In genomic region chr13:41008349-41008980, GRCh38 we compare ENCODE assay signal across 9 cellular contexts. TPM values are rescaled to one million over a fixed set of nuclear protein-coding genes. Genes with fewer than 3 reads are reported as not detected.
DNase-seq lines count a peak whose midpoint lies in the region; ATAC-seq and TF ChIP-seq lines count a peak whose summit lies in the region.
"Had no signal": no experiment of that assay in that cellular context is flagged by ENCODE, and none has a peak within 500 bp of the region (broad histone marks: within the 10 kb centered on the region; RNA-seq: fewer than 3 reads in every experiment).

No MANE protein-coding gene starts in this region.

- intact Hi-C loops in MCF 10A (cut with micrococcal nuclease), result no loop called here
- intact Hi-C loops in breast epithelium (cut with DNase I; ENCODE audit: low total_unique reads), result no loop called here
- intact Hi-C loops in esophagus squamous epithelium (cut with DNase I), result no loop called here

- BruUV-seq in MCF 10A (replicated peaks; lab: Mats Ljungman, UMichigan), result TSS peak; percentile 21

- H3K27ac Mint-ChIP-seq in MCF 10A (ENCODE audit: low read depth, unreplicated experiment), result peak overlapping the region; percentile 26

- H3K27me3 ChIP-seq in breast epithelium (no peaks in the 10 kb centered on the region), esophagus squamous epithelium (no peaks in the 10 kb centered on the region)

- TF ChIP-seq CTCF in MCF 10A (IDR thresholded peaks at IDR 0.05; ENCODE audit: unreplicated experiment), result no peak
- no peak for TF ChIP-seq CTCF in breast epithelium (IDR thresholded peaks at IDR 0.05)
- no peak for TF ChIP-seq CTCF in esophagus squamous epithelium (IDR thresholded peaks at IDR 0.05)

- no peak for ATAC-seq in GM19351 (IDR thresholded peaks at IDR 0.05; ENCODE audit: unreplicated experiment)

- H3K4me3 Mint-ChIP-seq in MCF 10A (ENCODE audit: unreplicated experiment), result peak overlapping the region; percentile 13

- H3K9me3 ChIP-seq in breast epithelium, result no peaks in the 10 kb centered on the region
- no peaks in the 10 kb centered on the region for H3K9me3 ChIP-seq in esophagus squamous epithelium

- H3K27ac ChIP-seq in breast epithelium (no peak overlapping the region), esophagus squamous epithelium (peak overlapping the region in 3 of 4 donors; percentile 38 to 66 (median 66))

- H3K27me3 Mint-ChIP-seq in MCF 10A (ENCODE audit: insufficient read depth, unreplicated experiment), result no peaks in the 10 kb centered on the region

- no peaks in the 10 kb centered on the region for H3K36me3 ChIP-seq in breast epithelium
- peaks cover 0 to 18% (median 0%) of the 10 kb centered on the region in 3 donors for H3K36me3 ChIP-seq in esophagus squamous epithelium

- H3K4me1 ChIP-seq in breast epithelium, result no peaks in the 10 kb centered on the region
- H3K4me1 ChIP-seq in esophagus squamous epithelium, result peaks cover 9 to 100% (median 21%) of the 10 kb centered on the region in 3 donors

- CTCF ChIA-PET in MCF 10A (lab: Yijun Ruan, JAX), result interaction anchor here (0.7 to 2.4 kb wide), 2 partner anchors 46 to 111 kb away, joined by 3 to 7 read pairs; no protein-coding TSS in a partner anchor

- no peaks in the 10 kb centered on the region for H3K9me3 Mint-ChIP-seq in MCF 10A (ENCODE audit: unreplicated experiment)

- WGBS in esophagus squamous epithelium, 2 donors, result 31 to 44% methylated on average over 2 of the region's 2 CpGs

- H3K36me3 Mint-ChIP-seq in MCF 10A (ENCODE audit: insufficient read depth, unreplicated experiment), result peaks cover 18% of the 10 kb centered on the region

- TF ChIP-seq POLR2A in breast epithelium (IDR thresholded peaks at IDR 0.05), result no peak
- TF ChIP-seq POLR2A in esophagus squamous epithelium (IDR thresholded peaks at IDR 0.05), result no peak

- DNase-seq in MCF 10A (ENCODE audit: unreplicated experiment), result peak; percentile 85
- no peak for DNase-seq in breast epithelium (ENCODE audit: low spot score in 2 of 2)
- peak; percentile 79 for DNase-seq in OCI-M1 (lab: John Stamatoyannopoulos, UW)
- DNase-seq in esophagus squamous epithelium (lab: John Stamatoyannopoulos, UW), result no peak
- no peak for DNase-seq in epidermal melanocyte (ENCODE audit: insufficient read length, low spot score)
- DNase-seq in effector CD4-positive, alpha-beta T cell, result no peak
- DNase-seq in central memory CD4-positive, alpha-beta T cell, result no peak
- DNase-seq: GDM1 had no signal

- H3K4me1 Mint-ChIP-seq in MCF 10A (ENCODE audit: insufficient read depth, unreplicated experiment), result peaks cover 41% of the 10 kb centered on the region

- POLR2A ChIA-PET in MCF 10A (lab: Yijun Ruan, JAX), result interaction anchor here (0.7 to 2.7 kb wide), 8 partner anchors 10 to 324 kb away, joined by 3 to 35 read pairs (median 4); partner anchors contain the start of genes ELF1 and WBP4

- H3K4me3 ChIP-seq in breast epithelium, result no peak overlapping the region
- H3K4me3 ChIP-seq in esophagus squamous epithelium, result no peak overlapping the region

RNA-seq across cellular contexts. Expression of gene ELF1, which starts 10.7 kb away (rescaled TPM):
- 73.7 and 82.1 TPM in 2 replicates for total RNA-seq in MCF 10A (2022)
- total RNA-seq in breast epithelium, result 100 to 1,000 TPM; 101 to 138 (median 104) TPM
- total RNA-seq in esophagus squamous epithelium, result 10 to 100 TPM; 61.9 to 84.5 (median 71.5) TPM

RNA-seq across cellular contexts. Expression of gene WBP4, which starts 52.8 kb away (rescaled TPM):
- total RNA-seq in MCF 10A (2022) (14.7 and 16.0 TPM in 2 replicates), breast epithelium (10 to 100 TPM; 12.7 to 16.5 (median 13.1) TPM), esophagus squamous epithelium (10 to 100 TPM in 1 of 4 donors, 1 to 10 TPM in 3; 6.1 to 12.6 (median 7.1) TPM)

Comparison
In these comparisons a context has a peak if more than half of its experiments do, and no peak if none do; other contexts are left out.
1. DNase-seq: peak in MCF 10A (single experiment) and OCI-M1 (single experiment); none in breast epithelium (0 of 2), esophagus squamous epithelium (single experiment), epidermal melanocyte (single experiment), effector CD4-positive, alpha-beta T cell (single experiment) and central memory CD4-positive, alpha-beta T cell (single experiment).
2. H3K27ac ChIP-seq: peak in esophagus squamous epithelium (3 of 4); none in breast epithelium (0 of 2).